In genomic region chr7:100965723-100966541, GRCh38 we compare ENCODE assay signal across 8 cellular contexts. TPM values are rescaled to one million over a fixed set of nuclear protein-coding genes. Genes with fewer than 3 reads are reported as not detected.
A peak's percentile ranks its signal among the peaks of the same experiment; 100 is the strongest.
DNase-seq lines count a peak whose midpoint lies in the region; ATAC-seq and TF ChIP-seq lines count a peak whose summit lies in the region.

No MANE protein-coding gene starts in this region.

- intact Hi-C loops in breast epithelium (cut with DNase I; ENCODE audit: low total_unique reads), result no loop called here

- no peak overlapping the region for H3K27ac ChIP-seq in HEK293 (ENCODE audit: extremely low read depth, low read depth, low read length)
- no peak overlapping the region for H3K27ac ChIP-seq in breast epithelium

- CTCF ChIA-PET in HEK293 (lab: Yijun Ruan, JAX), result interaction anchor here (0.7 to 1.3 kb wide), 9 partner anchors 8 to 167 kb away, joined by 3 to 10 read pairs (median 4); no protein-coding TSS in a partner anchor

- peak; percentile 95 for DNase-seq in AG20443 (ENCODE audit: low spot score)
- DNase-seq in T-helper 1 cell, result peak; percentile 36 to 74 (median 57)
- peak; percentile 40 to 80 for DNase-seq in breast epithelium (ENCODE audit: low spot score in 2 of 2)
- peak; percentile 79 for DNase-seq in left lobe of liver (ENCODE audit: low spot score)
- peak; percentile 52 to 79 (median 53) for DNase-seq in stimulated activated CD4-positive, alpha-beta T cell treated with anti-CD3 and anti-CD28 coated beads, TNF-alpha, amount 100 ng/mL, for 24 hours (ENCODE audit: low read depth in 3 of 3)
- no peak for DNase-seq in NCI-H345 treated with DMSO at 0.1 percent for 48 hours (lab: John Stamatoyannopoulos, UW; ENCODE audit: unreplicated experiment)
- DNase-seq in NCI-H345 (lab: John Stamatoyannopoulos, UW), result no peak

- peak; percentile 83 for ATAC-seq in left lobe of liver

- H3K9me3 ChIP-seq in HEK293 (ENCODE audit: control insufficient read depth, insufficient read depth, low read depth, low read length), result no peaks in the 10 kb centered on the region
- no peaks in the 10 kb centered on the region for H3K9me3 ChIP-seq in breast epithelium

- TF ChIP-seq CTCF in HEK293 (tag by site-specific recombination; IDR thresholded peaks at IDR 0.05) (peak; percentile 90), breast epithelium (IDR thresholded peaks at IDR 0.05) (peak in 2 of 3 donors; percentile 31 to 47)

- POLR2A ChIA-PET in HEK293 (lab: Yijun Ruan, JAX), result interaction anchor here (0.6 to 0.9 kb wide), 3 partner anchors 91 to 586 kb away, joined by 3 to 4 read pairs (median 3); partner anchors contain the start of gene SRRT

- H3K36me3 ChIP-seq in HEK293 (ENCODE audit: control insufficient read depth in 2 of 2, insufficient read depth in 1 of 2, low read length in 2 of 2) (no peaks in the 10 kb centered on the region), breast epithelium (no peaks in the 10 kb centered on the region)

- no peak for TF ChIP-seq POLR2A in breast epithelium (IDR thresholded peaks at IDR 0.05)

- H3K27me3 ChIP-seq in breast epithelium, result peaks cover 0 to 67% of the 10 kb centered on the region in 2 donors

- H3K4me3 ChIP-seq in HEK293 (ENCODE audit: low read depth, low read length) (peak overlapping the region; percentile 39), breast epithelium (peak overlapping the region in 2 of 3 donors; percentile 46 to 65)

- H3K4me1 ChIP-seq in HEK293 (ENCODE audit: control insufficient read depth, insufficient read depth, low read length), result peaks cover 4% of the 10 kb centered on the region
- H3K4me1 ChIP-seq in breast epithelium, result peaks cover 10% of the 10 kb centered on the region in 2 donors

TF ChIP-seq in HEK293, 187 proteins besides CTCF, POLR2A, EP300 and RAD21 (continues in another document):
- TF ChIP-seq PBX3 (CRISPR knock-in tag; IDR thresholded peaks at IDR 0.05) (peak; percentile 86; the same call in 1 of the 2 replicates), SETDB1 (IDR thresholded peaks at IDR 0.05; ENCODE audit: insufficient read length, low read length) (no peak), ZNF596 (tag by site-specific recombination; IDR thresholded peaks at IDR 0.05) (peak; percentile 46; the same call in 1 of the 2 replicates), ZNF394 (tag by site-specific recombination; IDR thresholded peaks at IDR 0.05; ENCODE audit: borderline replicate concordance) (peak; percentile 94), SP2 (tag by site-specific recombination; IDR thresholded peaks at IDR 0.05) (peak; percentile 81), ZNF501 (tag by site-specific recombination; IDR thresholded peaks at IDR 0.05) (0 out of 2 replicates have a peak, but pooled peaks have one; percentile 53), ZFP41 (tag by site-specific recombination; IDR thresholded peaks at IDR 0.05; ENCODE audit: borderline replicate concordance) (no peak), ZBTB17 (tag by site-specific recombination; IDR thresholded peaks at IDR 0.05) (0 out of 2 replicates have a peak, but pooled peaks have one; percentile 18), SCRT2 (tag by site-specific recombination; IDR thresholded peaks at IDR 0.05) (no peak), ZNF10 (tag by site-specific recombination; IDR thresholded peaks at IDR 0.05) (0 out of 2 replicates have a peak, but pooled peaks have one; percentile 43), ZBTB26 (tag by site-specific recombination; optimal IDR thresholded peaks at IDR 0.05) (peak; percentile 67), ZEB2 (tag by site-specific recombination; IDR thresholded peaks at IDR 0.05) (peak; percentile 68; the same call in 1 of the 2 replicates), ZNF335 (tag by site-specific recombination; conservative IDR thresholded peaks at IDR 0.05) (no peak; the same call in 1 of the 2 replicates), ZNF785 (tag by site-specific recombination; IDR thresholded peaks at IDR 0.05) (peak; percentile 81; the same call in 1 of the 2 replicates), ZBTB7A (tag by site-specific recombination; IDR thresholded peaks at IDR 0.05; ENCODE audit: low read depth) (no peak), GLI2 (tag by site-specific recombination; IDR thresholded peaks at IDR 0.05; ENCODE audit: borderline replicate concordance, low read depth) (no peak), ZNF558 (tag by site-specific recombination; IDR thresholded peaks at IDR 0.05) (no peak), ZNF560 (tag by site-specific recombination; IDR thresholded peaks at IDR 0.05; ENCODE audit: borderline replicate concordance) (peak; percentile 68; the same call in 1 of the 2 replicates), KLF7 (tag by site-specific recombination; IDR thresholded peaks at IDR 0.05; ENCODE audit: borderline replicate concordance) (peak; percentile 60; the same call in 1 of the 2 replicates), ZSCAN23 (tag by site-specific recombination; IDR thresholded peaks at IDR 0.05) (no peak), ZNF514 (tag by site-specific recombination; IDR thresholded peaks at IDR 0.05) (no peak), ZFP69B (tag by site-specific recombination; IDR thresholded peaks at IDR 0.05) (peak; percentile 43; the same call in 1 of the 2 replicates), ZBTB48 (tag by site-specific recombination; IDR thresholded peaks at IDR 0.05) (peak; percentile 19; the same call in 1 of the 2 replicates), BCL11A (tag by site-specific recombination; IDR thresholded peaks at IDR 0.05; ENCODE audit: low read depth) (peak; percentile 66; the same call in 1 of the 2 replicates), ZFHX2 (tag by site-specific recombination; conservative IDR thresholded peaks at IDR 0.05) (peak; percentile 90), SP7 (tag by site-specific recombination; IDR thresholded peaks at IDR 0.05) (peak; percentile 63), PATZ1 (tag by site-specific recombination; IDR thresholded peaks at IDR 0.05) (peak; percentile 51; the same call in 1 of the 2 replicates), GLIS2 (tag by site-specific recombination; IDR thresholded peaks at IDR 0.05) (peak; percentile 80), ZNF76 (tag by site-specific recombination; IDR thresholded peaks at IDR 0.05; ENCODE audit: borderline replicate concordance, low read depth) (no peak), ZNF600 (tag by site-specific recombination; IDR thresholded peaks at IDR 0.05) (0 out of 2 replicates have a peak, but pooled peaks have one; percentile 15), KLF8 (tag by site-specific recombination; IDR thresholded peaks at IDR 0.05) (peak; percentile 68; the same call in 1 of the 2 replicates), ZNF555 (tag by site-specific recombination; conservative IDR thresholded peaks at IDR 0.05) (no peak), GLIS1 (tag by site-specific recombination; IDR thresholded peaks at IDR 0.05) (peak; percentile 55), ZNF707 (tag by site-specific recombination; IDR thresholded peaks at IDR 0.05) (no peak), SP3 (tag by site-specific recombination; IDR thresholded peaks at IDR 0.05) (peak; percentile 91), KLF9 (tag by site-specific recombination; IDR thresholded peaks at IDR 0.05; ENCODE audit: low read depth) (peak; percentile 88)

RNA-seq across cellular contexts. Expression of gene MUC12, which starts 3.4 kb away (rescaled TPM):
- 1 to 10 TPM in 2 of 3 donors, not detected in 1; 1.4 to 5.2 TPM for total RNA-seq in breast epithelium
- 0.05 TPM for total RNA-seq in left lobe of liver

RNA-seq across cellular contexts. Expression of gene MUC3A, which starts 16.6 kb away (rescaled TPM):
- total RNA-seq in breast epithelium (under 1 TPM; under 0.01 to 0.29 (median 0.16) TPM), left lobe of liver (9.4 TPM)

RNA-seq across cellular contexts. Expression of gene MUC17, which starts 53.9 kb away (rescaled TPM):
- total RNA-seq in breast epithelium, result under 1 TPM in 1 of 3 donors, not detected in 2; under 0.01 TPM
- total RNA-seq in left lobe of liver, result not detected

Comparison
In these comparisons a context has a peak if more than half of its experiments do, and no peak if none do; other contexts are left out.
1. DNase-seq: peak in AG20443 (single experiment), T-helper 1 cell (5 of 5), breast epithelium (2 of 2), left lobe of liver (single experiment) and stimulated activated CD4-positive, alpha-beta T cell treated with anti-CD3 and anti-CD28 coated beads, TNF-alpha, amount 100 ng/mL, for 24 hours (3 of 3); none in NCI-H345 treated with DMSO at 0.1 percent for 48 hours (single experiment) and NCI-H345 (single experiment).